In genomic region chrX:1401611-1402430, GRCh38 we compare ENCODE assay signal across 23 cellular contexts. TPM values are rescaled to one million over a fixed set of nuclear protein-coding genes. Genes with fewer than 3 reads are reported as not detected.
DNase-seq lines count a peak whose midpoint lies in the region; ATAC-seq and TF ChIP-seq lines count a peak whose summit lies in the region.
"Had no signal": no experiment of that assay in that cellular context is flagged by ENCODE, and none has a peak within 500 bp of the region (broad histone marks: within the 10 kb centered on the region; RNA-seq: fewer than 3 reads in every experiment).

No MANE protein-coding gene starts in this region.

- POLR2A ChIA-PET in HCT116 (lab: Charles Lee) = no interaction called here

- no peak overlapping the region for H4K8ac ChIP-seq in neuronal stem cell (ENCODE audit: low read depth, low read length)

- TF ChIP-seq RAD21 in HCT116 (IDR thresholded peaks at IDR 0.05; ENCODE audit: low read depth) = no peak

- no peak overlapping the region for H2BK120ac ChIP-seq in neuronal stem cell (ENCODE audit: low read depth, low read length)

- no peaks in the 10 kb centered on the region for H3K9me3 ChIP-seq in HCT116 (ENCODE audit: control insufficient read depth in 1 of 2, insufficient read depth in 1 of 2, low read depth in 1 of 2, low read length in 2 of 2)
- peaks cover 4 to 7% of the 10 kb centered on the region in 2 donors for H3K9me3 ChIP-seq in neuronal stem cell (replicated peaks in 1 of 2; ENCODE audit: control insufficient read depth in 2 of 2, insufficient read depth in 1 of 2, low read depth in 1 of 2, low read length in 2 of 2)
- H3K9me3 ChIP-seq: breast epithelium, right lobe of liver had no signal

- H3K27ac ChIP-seq in HCT116 (ENCODE audit: low read depth, low read length) = no peak overlapping the region
- no peak overlapping the region for H3K27ac ChIP-seq in neuronal stem cell (replicated peaks; ENCODE audit: low read length)
- no peak overlapping the region for H3K27ac ChIP-seq in coronary artery
- H3K27ac ChIP-seq: breast epithelium, GM23248, right lobe of liver had no signal

- H3K4me1 ChIP-seq in HCT116 (ENCODE audit: control insufficient read depth in 1 of 2, insufficient read depth in 2 of 2, low read length in 2 of 2) (peaks cover 0 to 6% of the 10 kb centered on the region in 2 experiments; a peak in 1 of 4 replicates), neuronal stem cell (ENCODE audit: control insufficient read depth in 2 of 2, insufficient read depth in 1 of 2, low read depth in 1 of 2, low read length in 2 of 2) (no peaks in the 10 kb centered on the region)
- H3K4me1 ChIP-seq: breast epithelium, right lobe of liver had no signal

- H3K9ac ChIP-seq in HCT116 (ENCODE audit: low read length) (no peak overlapping the region), neuronal stem cell (ENCODE audit: low read depth, low read length, poor library complexity) (peak overlapping the region; percentile 21)
- H3K9ac ChIP-seq: GM23248 had no signal

- ATAC-seq in HCT116 (peak; percentile 16; the same call in 1 of the 2 replicates), left cardiac atrium (no peak), GM19023 (IDR thresholded peaks at IDR 0.05; ENCODE audit: unreplicated experiment) (no peak), GM21447 (IDR thresholded peaks at IDR 0.05; ENCODE audit: unreplicated experiment) (no peak)
- ATAC-seq: CD8-positive, alpha-beta T cell had no signal

- no peak overlapping the region for H3K4ac ChIP-seq in neuronal stem cell (ENCODE audit: low read length)

- intact Hi-C loops in HCT116 (cut with micrococcal nuclease) = no loop called here
- intact Hi-C loops in left cardiac atrium (cut with DNase I) = no loop called here

- peak; percentile 21 for DNase-seq in D341Med (ENCODE audit: low spot score)
- DNase-seq in HCT116 (ENCODE audit: low read depth, low spot score) = no peak
- peak; percentile 13 for DNase-seq in left cardiac atrium
- no peak for DNase-seq in neuronal stem cell (ENCODE audit: low spot score)
- no peak for DNase-seq in coronary artery (ENCODE audit: low spot score)
- no peak for DNase-seq in AG08395 (ENCODE audit: low spot score)
- DNase-seq: activated CD8-positive, alpha-beta memory T cell treated with anti-CD3 and anti-CD28 coated beads for 24 hours; CD8-positive, alpha-beta T cell; DMS79 treated with DMSO at 0.1 percent for 48 hours; foreskin melanocyte; GM23248; kidney glomerular epithelial cell; NCI-H1105 treated with DMSO at 0.1 percent for 48 hours; NCI-H2081 treated with DMSO at 0.1 percent for 48 hours; NCI-H510A; nucleus accumbens; SHP77; T-helper 2 cell; trophoblast cell had no signal

- no peak overlapping the region for H3K18ac ChIP-seq in neuronal stem cell (ENCODE audit: low read length)

- CTCF ChIA-PET in HCT116 (lab: Charles Lee) = no interaction called here

- H3K36me3 ChIP-seq in HCT116 (ENCODE audit: control insufficient read depth in 1 of 2, insufficient read depth in 2 of 2, low read length in 2 of 2) (peaks cover 4 to 22% of the 10 kb centered on the region in 2 experiments; a peak in 2 of 4 replicates), neuronal stem cell (replicated peaks in 1 of 2; ENCODE audit: control insufficient read depth in 2 of 2, insufficient read depth in 2 of 2, low read length in 2 of 2) (peaks cover 52 to 74% of the 10 kb centered on the region in 2 donors)

- H3K27me3 ChIP-seq in HCT116 (ENCODE audit: insufficient read depth, low read length) = no peaks in the 10 kb centered on the region
- H3K27me3 ChIP-seq in neuronal stem cell (ENCODE audit: control insufficient read depth in 3 of 3, insufficient read depth in 3 of 3, low read depth in 1 of 3, low read length in 3 of 3) = no peaks in the 10 kb centered on the region
- H3K27me3 ChIP-seq: breast epithelium, right lobe of liver had no signal

- peak overlapping the region; percentile 1 for H3K14ac ChIP-seq in neuronal stem cell (ENCODE audit: low read length)

- H3K79me1 ChIP-seq in neuronal stem cell (ENCODE audit: low read depth, low read length) = peaks cover 6% of the 10 kb centered on the region

- H2BK12ac ChIP-seq in neuronal stem cell (ENCODE audit: low read length) = no peak overlapping the region

- TF ChIP-seq CTCF in HCT116 (IDR thresholded peaks at IDR 0.05 in 2 of 3, conservative IDR thresholded peaks at IDR 0.05 in 1 of 3; ENCODE audit: borderline replicate concordance in 1 of 3, insufficient read depth in 1 of 3, low read depth in 2 of 3, low read length in 2 of 3) = no peak
- no peak for TF ChIP-seq CTCF in coronary artery (IDR thresholded peaks at IDR 0.05)

- no CpG with 5 or more reads among the region's 30 CpGs for WGBS in neuronal stem cell (ENCODE audit: extremely low coverage in 2 of 2, insufficient read length in 2 of 2, insufficient replicate concordance in 1 of 2), 2 donors

- H2BK15ac ChIP-seq in neuronal stem cell (ENCODE audit: low read length) = peak overlapping the region; percentile 55

- H3K4me2 ChIP-seq in HCT116 (ENCODE audit: low read length) = no peak overlapping the region
- H3K4me2 ChIP-seq in neuronal stem cell (ENCODE audit: insufficient read depth, low read length, poor library complexity, severe bottlenecking) = no peak overlapping the region

- H2AK5ac ChIP-seq in neuronal stem cell (ENCODE audit: low read depth, low read length) = no peak overlapping the region

- H2AFZ ChIP-seq in HCT116 (ENCODE audit: low read depth, low read length, poor library complexity, severe bottlenecking) = no peak overlapping the region
- H2AFZ ChIP-seq in neuronal stem cell (ENCODE audit: low read length) = no peak overlapping the region
- H2AFZ ChIP-seq: GM23248 had no signal

- no peak overlapping the region for H4K91ac ChIP-seq in neuronal stem cell (ENCODE audit: low read depth, low read length, poor library complexity)

- no peaks in the 10 kb centered on the region for H3K79me2 ChIP-seq in HCT116 (ENCODE audit: insufficient read depth, low read length)

- H3K9me2 ChIP-seq in HCT116 (ENCODE audit: insufficient read depth) = no peaks in the 10 kb centered on the region

- RAD21 ChIA-PET in HCT116 (lab: Charles Lee; ENCODE audit: low non-redundant PET in 1 of 2, low total read pairs in 2 of 2, uncharacterized antibody in 2 of 2, unreplicated experiment in 2 of 2) = no interaction called here

- H3K4me3 ChIP-seq in HCT116 (replicated peaks in 1 of 2; ENCODE audit: low read depth in 1 of 2, low read length in 2 of 2) (no peak overlapping the region), neuronal stem cell (ENCODE audit: low read length in 2 of 2) (no peak overlapping the region), coronary artery (no peak overlapping the region)
- H3K4me3 ChIP-seq: breast epithelium, GM23248, right lobe of liver had no signal

- TF ChIP-seq POLR2A in HCT116 (IDR thresholded peaks at IDR 0.05; ENCODE audit: borderline replicate concordance, extremely low read depth, insufficient read depth, insufficient read length) = no peak

- peak overlapping the region; percentile 81 for H3K23ac ChIP-seq in neuronal stem cell (ENCODE audit: low read depth, low read length, poor library complexity)

- H2BK5ac ChIP-seq in neuronal stem cell (ENCODE audit: low read length) = no peak overlapping the region

- BruUV-seq in HCT116 (replicated peaks; lab: Mats Ljungman, UMichigan) = no TSS peak

- H4K20me1 ChIP-seq in HCT116 (ENCODE audit: insufficient read depth) = no peaks in the 10 kb centered on the region

TF ChIP-seq in HCT116, 20 proteins besides CTCF, POLR2A, EP300 and RAD21:
- TF ChIP-seq EZH2 (IDR thresholded peaks at IDR 0.05) (no peak), ZNF274 (IDR thresholded peaks at IDR 0.05; ENCODE audit: low read depth, low read length) (no peak)

RNA-seq across cellular contexts. Expression of gene SLC25A6, which starts 9.9 kb away (rescaled TPM):
- 398 TPM for total RNA-seq in HCT116 (2021; ENCODE audit: unreplicated experiment)
- 534 and 685 TPM in 2 replicates for polyA plus RNA-seq in HCT116 (2012)
- total RNA-seq in left cardiac atrium = 100 to 1,000 TPM; 171 to 206 TPM
- 415 TPM for polyA plus RNA-seq in neuronal stem cell (2013, experiment 1 of 2)
- 410 TPM for polyA plus RNA-seq in neuronal stem cell (2013, experiment 2 of 2)

RNA-seq across cellular contexts. Expression of gene ASMTL, which starts 50.9 kb away (rescaled TPM):
- total RNA-seq in HCT116 (2021; ENCODE audit: unreplicated experiment) = 59.6 TPM
- 50.5 and 59.2 TPM in 2 replicates for polyA plus RNA-seq in HCT116 (2012)
- 10 to 100 TPM; 26.4 to 27.7 TPM for total RNA-seq in left cardiac atrium
- polyA plus RNA-seq in neuronal stem cell (2013, experiment 1 of 2) = 52.5 TPM
- polyA plus RNA-seq in neuronal stem cell (2013, experiment 2 of 2) = 51.6 TPM

Comparison
In these comparisons a context has a peak if more than half of its experiments do, and no peak if none do; other contexts are left out.
1. DNase-seq: peak in D341Med (single experiment) and left cardiac atrium (single experiment); none in HCT116 (single experiment), neuronal stem cell (single experiment), coronary artery (single experiment) and AG08395 (single experiment).